In the genomic region with DNA sequence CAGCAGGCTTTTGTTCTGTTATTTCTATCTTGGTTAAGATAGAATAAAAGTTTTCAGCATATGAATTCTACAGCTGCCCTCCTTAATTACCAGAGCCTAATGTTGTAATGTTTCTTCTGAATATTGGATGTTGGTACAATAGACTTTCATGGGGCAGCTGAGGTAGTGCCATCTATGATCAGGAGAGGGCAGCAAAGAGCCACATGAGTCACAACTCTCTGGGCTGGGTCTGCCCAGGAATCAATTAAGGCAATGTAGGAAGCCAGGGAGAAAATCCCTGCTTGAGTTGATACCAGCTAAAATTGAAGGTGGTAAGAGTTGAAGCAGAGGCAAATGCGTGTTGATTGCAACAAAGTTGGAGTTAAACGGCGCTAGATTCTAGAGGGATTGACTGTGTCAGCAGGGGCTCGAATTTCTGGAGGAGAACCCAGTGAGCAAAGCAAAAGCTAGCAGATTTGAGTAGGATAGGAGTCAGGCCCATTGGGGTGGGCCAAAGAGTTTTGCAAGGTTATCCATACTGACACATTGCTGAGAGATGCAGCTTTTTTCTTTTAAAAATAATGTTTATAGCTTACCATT, we compare ENCODE assay signal across 8 cellular contexts. TPM values are rescaled to one million over a fixed set of nuclear protein-coding genes. Genes with fewer than 3 reads are reported as not detected.
DNase-seq lines count a peak whose midpoint lies in the region; ATAC-seq and TF ChIP-seq lines count a peak whose summit lies in the region.

No MANE protein-coding gene starts in this region.

- H3K27me3 ChIP-seq in liver (ENCODE audit: control insufficient read depth in 4 of 4, insufficient read depth in 4 of 4, low read length in 3 of 4), result no peaks in the 10 kb centered on the region

- TF ChIP-seq CTCF in liver (IDR thresholded peaks at IDR 0.05; ENCODE audit: low read depth, low read length, missing input control), result peak; percentile 94

- no peaks in the 10 kb centered on the region for H3K36me3 ChIP-seq in liver (ENCODE audit: control insufficient read depth in 4 of 4, insufficient read depth in 3 of 4, low read depth in 1 of 4, low read length in 3 of 4)

- no peak overlapping the region for H3K27ac ChIP-seq in liver (ENCODE audit: low read depth in 1 of 2, low read length in 2 of 2)

- DNase-seq in NCI-H2081 (lab: John Stamatoyannopoulos, UW), result peak; percentile 37 to 47
- no peak for DNase-seq in NCI-H2081 treated with DMSO at 0.1 percent for 48 hours (lab: John Stamatoyannopoulos, UW)
- peak; percentile 3 for DNase-seq in NCI-H2171 (lab: John Stamatoyannopoulos, UW)
- DNase-seq in cerebellum (ENCODE audit: low spot score), result peak; percentile 76
- peak; percentile 23 to 34 (median 24) for DNase-seq in stimulated activated CD4-positive, alpha-beta T cell treated with anti-CD3 and anti-CD28 coated beads, TNF-alpha, amount 100 ng/mL, for 4 hours (ENCODE audit: low read depth in 3 of 3)

- H3K9me3 ChIP-seq in liver (ENCODE audit: control insufficient read depth in 4 of 4, low read length in 3 of 4), result no peaks in the 10 kb centered on the region

- no peak overlapping the region for H3K4me3 ChIP-seq in liver (ENCODE audit: low read depth in 1 of 3, low read length in 3 of 3)

- H3K9ac ChIP-seq in liver (ENCODE audit: low read depth in 1 of 2, low read length in 2 of 2), result no peak overlapping the region

- ATAC-seq in HG02798 (IDR thresholded peaks at IDR 0.05; ENCODE audit: poor library complexity, unreplicated experiment), result peak; percentile 83
- peak; percentile 68 to 75 for ATAC-seq in activated CD4-positive, CD25-positive, alpha-beta regulatory T cell treated with anti-CD3 and anti-CD28 coated beads, Interleukin-2, amount 50 U/mL, for 24 hours

- WGBS in liver, result 28% methylated on average over 4 of the region's 4 CpGs

- peak; percentile 79 to 85 for TF ChIP-seq RAD21 in liver (IDR thresholded peaks at IDR 0.05)

- H3K4me1 ChIP-seq in liver (ENCODE audit: control insufficient read depth in 4 of 4, insufficient read depth in 4 of 4, low read length in 3 of 4), result peaks cover 0 to 3% (median 1%) of the 10 kb centered on the region in 4 donors

TF ChIP-seq in liver, 16 proteins besides CTCF, POLR2A, EP300 and RAD21:
- TF ChIP-seq JUND (IDR thresholded peaks at IDR 0.05) (peak; percentile 69 to 89), GABPA (IDR thresholded peaks at IDR 0.05 in 1 of 2, conservative IDR thresholded peaks at IDR 0.05 in 1 of 2) (no peak)
- TF ChIP-seq, protein P1, sequence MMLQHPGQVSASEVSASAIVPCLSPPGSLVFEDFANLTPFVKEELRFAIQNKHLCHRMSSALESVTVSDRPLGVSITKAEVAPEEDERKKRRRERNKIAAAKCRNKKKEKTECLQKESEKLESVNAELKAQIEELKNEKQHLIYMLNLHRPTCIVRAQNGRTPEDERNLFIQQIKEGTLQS (IDR thresholded peaks at IDR 0.05), result peak; percentile 26

RNA-seq across cellular contexts. Expression of a gene that starts 10.6 kb away (rescaled TPM):
- total RNA-seq in cerebellum (3.4 TPM), liver (not detected)
- not detected for polyA plus RNA-seq in liver
